Comparison of ENCODE assay signal across 22 cellular contexts in the genomic region with DNA sequence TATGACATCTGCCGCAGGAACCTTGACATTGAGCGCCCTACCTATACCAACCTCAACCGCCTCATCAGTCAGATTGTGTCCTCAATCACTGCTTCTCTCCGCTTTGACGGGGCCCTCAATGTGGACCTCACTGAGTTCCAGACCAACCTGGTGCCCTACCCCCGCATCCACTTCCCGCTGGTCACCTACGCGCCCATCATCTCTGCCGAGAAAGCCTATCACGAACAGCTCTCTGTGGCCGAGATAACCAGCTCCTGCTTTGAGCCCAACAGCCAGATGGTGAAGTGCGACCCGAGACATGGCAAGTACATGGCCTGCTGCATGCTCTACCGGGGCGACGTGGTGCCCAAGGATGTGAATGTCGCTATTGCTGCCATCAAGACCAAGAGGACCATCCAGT. TPM values are rescaled to one million over a fixed set of nuclear protein-coding genes. Genes with fewer than 3 reads are reported as not detected.
DNase-seq lines count a peak whose midpoint lies in the region; ATAC-seq and TF ChIP-seq lines count a peak whose summit lies in the region.
"Had no signal": no experiment of that assay in that cellular context is flagged by ENCODE, and none has a peak within 500 bp of the region (broad histone marks: within the 10 kb centered on the region; RNA-seq: fewer than 3 reads in every experiment).

No MANE protein-coding gene starts in this region.

- WGBS in neuronal stem cell (ENCODE audit: extremely low coverage in 2 of 2, insufficient read length in 2 of 2, insufficient replicate concordance in 1 of 2), 2 donors, result no CpG with 5 or more reads among the region's 18 CpGs

- no peaks in the 10 kb centered on the region for H3K4me1 Mint-ChIP-seq in activated CD4-positive, alpha-beta memory T cell treated with anti-CD3 and anti-CD28 coated beads, Interleukin-2, amount 10 ng/mL, durations not matched to agents 7 days and 5 days
- no peaks in the 10 kb centered on the region for H3K4me1 Mint-ChIP-seq in activated CD4-positive, alpha-beta memory T cell treated with anti-CD3 and anti-CD28 coated beads for 36 hours (ENCODE audit: low read depth)
- H3K4me1 Mint-ChIP-seq in stimulated activated effector memory CD8-positive, alpha-beta T cell treated with anti-CD3 and anti-CD28 coated beads, Interleukin-12 subunit alpha, Interleukin-12 subunit beta, amount 100 ng/mL, for 72 hours, result peaks cover 5% of the 10 kb centered on the region

- H2AFZ ChIP-seq in neuronal stem cell (ENCODE audit: low read length), result no peak overlapping the region
- H2AFZ ChIP-seq: GM23248 had no signal

- no peaks in the 10 kb centered on the region for H3K79me1 ChIP-seq in neuronal stem cell (ENCODE audit: low read depth, low read length)

- H4K91ac ChIP-seq in neuronal stem cell (ENCODE audit: low read depth, low read length, poor library complexity), result no peak overlapping the region

- no peak overlapping the region for H3K4me2 ChIP-seq in neuronal stem cell (ENCODE audit: insufficient read depth, low read length, poor library complexity, severe bottlenecking)
- H3K4me2 ChIP-seq: BLaER1 treated with 17β-estradiol and CSF1 and Interleukin-3, amounts not matched to agents 10 nM and 100 nM had no signal

- H4K8ac ChIP-seq in neuronal stem cell (ENCODE audit: low read depth, low read length), result no peak overlapping the region

- H2BK120ac ChIP-seq in neuronal stem cell (ENCODE audit: low read depth, low read length), result no peak overlapping the region

- CTCF ChIA-PET in activated CD4-positive, alpha-beta memory T cell treated with anti-CD3 and anti-CD28 coated beads, Interleukin-2, amount 10 ng/mL, durations not matched to agents 7 days and 5 days (lab: Charles Lee), result no interaction called here
- CTCF ChIA-PET in activated CD4-positive, alpha-beta memory T cell treated with anti-CD3 and anti-CD28 coated beads for 36 hours (lab: Charles Lee), result no interaction called here

- H3K27ac ChIP-seq in coronary artery, result no peak overlapping the region
- no peak overlapping the region for H3K27ac ChIP-seq in neuronal stem cell (replicated peaks; ENCODE audit: low read length)
- H3K27ac ChIP-seq: 22Rv1; BLaER1 treated with 17β-estradiol and CSF1 and Interleukin-3, amounts not matched to agents 10 nM and 100 nM; GM23248 had no signal

- ATAC-seq in stimulated activated effector memory CD8-positive, alpha-beta T cell treated with anti-CD3 and anti-CD28 coated beads, Interleukin-12 subunit alpha, Interleukin-12 subunit beta, amount 100 ng/mL, for 72 hours, result no peak
- ATAC-seq in GM21825 (IDR thresholded peaks at IDR 0.05; ENCODE audit: unreplicated experiment) (no peak), HG02852 (IDR thresholded peaks at IDR 0.05; ENCODE audit: unreplicated experiment) (no peak), left cardiac atrium (no peak)

- H3K36me3 Mint-ChIP-seq in activated CD4-positive, alpha-beta memory T cell treated with anti-CD3 and anti-CD28 coated beads, Interleukin-2, amount 10 ng/mL, durations not matched to agents 7 days and 5 days (ENCODE audit: low read depth), result peaks cover 4% of the 10 kb centered on the region
- peaks cover 12% of the 10 kb centered on the region for H3K36me3 Mint-ChIP-seq in activated CD4-positive, alpha-beta memory T cell treated with anti-CD3 and anti-CD28 coated beads for 36 hours
- peaks cover 11% of the 10 kb centered on the region for H3K36me3 Mint-ChIP-seq in stimulated activated effector memory CD8-positive, alpha-beta T cell treated with anti-CD3 and anti-CD28 coated beads, Interleukin-12 subunit alpha, Interleukin-12 subunit beta, amount 100 ng/mL, for 72 hours

- no peak for DNase-seq in activated CD4-positive, alpha-beta memory T cell treated with anti-CD3 and anti-CD28 coated beads, Interleukin-2, amount 10 ng/mL, durations not matched to agents 7 days and 5 days
- DNase-seq in activated CD4-positive, alpha-beta memory T cell treated with anti-CD3 and anti-CD28 coated beads for 36 hours, result no peak
- peak; percentile 62 for DNase-seq in coronary artery (ENCODE audit: low spot score)
- DNase-seq in neuronal stem cell (ENCODE audit: low spot score), result no peak
- DNase-seq in stimulated activated effector memory CD8-positive, alpha-beta T cell treated with anti-CD3 and anti-CD28 coated beads, Interleukin-12 subunit alpha, Interleukin-12 subunit beta, amount 100 ng/mL, for 72 hours (ENCODE audit: low spot score in 2 of 2), result no peak
- no peak for DNase-seq in left cardiac atrium
- DNase-seq: BE2C; Calu3; CD4-positive, alpha-beta T cell; COR-L47; DMS53; DMS79 treated with DMSO at 0.1 percent for 48 hours; GF-D8; GM23248; H7; HCEC 1CT had no signal

- POLR2A ChIA-PET in activated CD4-positive, alpha-beta memory T cell treated with anti-CD3 and anti-CD28 coated beads, Interleukin-2, amount 10 ng/mL, durations not matched to agents 7 days and 5 days (lab: Charles Lee), result no interaction called here
- POLR2A ChIA-PET in activated CD4-positive, alpha-beta memory T cell treated with anti-CD3 and anti-CD28 coated beads for 36 hours (lab: Charles Lee), result no interaction called here

- peak overlapping the region; percentile 24 for H3K27ac Mint-ChIP-seq in activated CD4-positive, alpha-beta memory T cell treated with anti-CD3 and anti-CD28 coated beads, Interleukin-2, amount 10 ng/mL, durations not matched to agents 7 days and 5 days
- H3K27ac Mint-ChIP-seq in activated CD4-positive, alpha-beta memory T cell treated with anti-CD3 and anti-CD28 coated beads for 36 hours, result no peak overlapping the region
- peak overlapping the region; percentile 10 for H3K27ac Mint-ChIP-seq in stimulated activated effector memory CD8-positive, alpha-beta T cell treated with anti-CD3 and anti-CD28 coated beads, Interleukin-12 subunit alpha, Interleukin-12 subunit beta, amount 100 ng/mL, for 72 hours
- H3K27ac Mint-ChIP-seq: CD14-positive monocyte; CD4-positive, alpha-beta T cell had no signal

- peak overlapping the region; percentile 38 for H3K23ac ChIP-seq in neuronal stem cell (ENCODE audit: low read depth, low read length, poor library complexity)

- no peak for TF ChIP-seq CTCF in coronary artery (IDR thresholded peaks at IDR 0.05)

- no peak overlapping the region for H2BK12ac ChIP-seq in neuronal stem cell (ENCODE audit: low read length)

- no peak overlapping the region for H3K4me3 Mint-ChIP-seq in activated CD4-positive, alpha-beta memory T cell treated with anti-CD3 and anti-CD28 coated beads, Interleukin-2, amount 10 ng/mL, durations not matched to agents 7 days and 5 days
- H3K4me3 Mint-ChIP-seq in activated CD4-positive, alpha-beta memory T cell treated with anti-CD3 and anti-CD28 coated beads for 36 hours, result no peak overlapping the region
- H3K4me3 Mint-ChIP-seq in stimulated activated effector memory CD8-positive, alpha-beta T cell treated with anti-CD3 and anti-CD28 coated beads, Interleukin-12 subunit alpha, Interleukin-12 subunit beta, amount 100 ng/mL, for 72 hours, result no peak overlapping the region
- H3K4me3 Mint-ChIP-seq: CD4-positive, alpha-beta T cell had no signal

- H3K9ac ChIP-seq in neuronal stem cell (ENCODE audit: low read depth, low read length, poor library complexity), result no peak overlapping the region
- H3K9ac ChIP-seq: BLaER1 treated with 17β-estradiol and CSF1 and Interleukin-3, amounts not matched to agents 10 nM and 100 nM; GM23248 had no signal

- no peaks in the 10 kb centered on the region for H3K27me3 ChIP-seq in neuronal stem cell (ENCODE audit: control insufficient read depth in 3 of 3, insufficient read depth in 3 of 3, low read depth in 1 of 3, low read length in 3 of 3)
- H3K27me3 ChIP-seq: BE2C had no signal

- H2AK5ac ChIP-seq in neuronal stem cell (ENCODE audit: low read depth, low read length), result no peak overlapping the region

- H3K4me3 ChIP-seq in coronary artery (no peak overlapping the region), neuronal stem cell (ENCODE audit: low read length in 2 of 2) (no peak overlapping the region)
- H3K4me3 ChIP-seq: BLaER1 treated with 17β-estradiol and CSF1 and Interleukin-3, amounts not matched to agents 10 nM and 100 nM; GM23248 had no signal

- no peak overlapping the region for H2BK5ac ChIP-seq in neuronal stem cell (ENCODE audit: low read length)

- no peaks in the 10 kb centered on the region for H3K9me3 ChIP-seq in neuronal stem cell (replicated peaks in 1 of 2; ENCODE audit: control insufficient read depth in 2 of 2, insufficient read depth in 1 of 2, low read depth in 1 of 2, low read length in 2 of 2)
- H3K9me3 ChIP-seq: BE2C had no signal

- no peak overlapping the region for H2BK15ac ChIP-seq in neuronal stem cell (ENCODE audit: low read length)

- no peaks in the 10 kb centered on the region for H3K27me3 Mint-ChIP-seq in activated CD4-positive, alpha-beta memory T cell treated with anti-CD3 and anti-CD28 coated beads, Interleukin-2, amount 10 ng/mL, durations not matched to agents 7 days and 5 days
- H3K27me3 Mint-ChIP-seq in activated CD4-positive, alpha-beta memory T cell treated with anti-CD3 and anti-CD28 coated beads for 36 hours, result no peaks in the 10 kb centered on the region
- H3K27me3 Mint-ChIP-seq: CD4-positive, alpha-beta T cell had no signal

- peaks cover 3 to 4% of the 10 kb centered on the region in 2 donors for H3K4me1 ChIP-seq in neuronal stem cell (ENCODE audit: control insufficient read depth in 2 of 2, insufficient read depth in 1 of 2, low read depth in 1 of 2, low read length in 2 of 2)
- H3K4me1 ChIP-seq: BE2C had no signal

- H3K18ac ChIP-seq in neuronal stem cell (ENCODE audit: low read length), result no peak overlapping the region

- no peak overlapping the region for H3K4ac ChIP-seq in neuronal stem cell (ENCODE audit: low read length)

- H3K14ac ChIP-seq in neuronal stem cell (ENCODE audit: low read length), result no peak overlapping the region

- no peaks in the 10 kb centered on the region for H3K9me3 Mint-ChIP-seq in activated CD4-positive, alpha-beta memory T cell treated with anti-CD3 and anti-CD28 coated beads, Interleukin-2, amount 10 ng/mL, durations not matched to agents 7 days and 5 days
- no peaks in the 10 kb centered on the region for H3K9me3 Mint-ChIP-seq in activated CD4-positive, alpha-beta memory T cell treated with anti-CD3 and anti-CD28 coated beads for 36 hours
- no peaks in the 10 kb centered on the region for H3K9me3 Mint-ChIP-seq in stimulated activated effector memory CD8-positive, alpha-beta T cell treated with anti-CD3 and anti-CD28 coated beads, Interleukin-12 subunit alpha, Interleukin-12 subunit beta, amount 100 ng/mL, for 72 hours
- H3K9me3 Mint-ChIP-seq: CD14-positive monocyte; CD4-positive, alpha-beta T cell had no signal

- peaks cover 3 to 7% of the 10 kb centered on the region in 2 donors for H3K36me3 ChIP-seq in neuronal stem cell (replicated peaks in 1 of 2; ENCODE audit: control insufficient read depth in 2 of 2, insufficient read depth in 2 of 2, low read length in 2 of 2)
- H3K36me3 ChIP-seq: BE2C had no signal

- intact Hi-C loops in activated CD4-positive, alpha-beta memory T cell treated with anti-CD3 and anti-CD28 coated beads for 36 hours (cut with micrococcal nuclease), result no loop called here
- intact Hi-C loops in left cardiac atrium (cut with DNase I), result no loop called here

RNA-seq across cellular contexts. Expression of a gene that starts 16.0 kb away (rescaled TPM):
- total RNA-seq in activated CD4-positive, alpha-beta memory T cell treated with anti-CD3 and anti-CD28 coated beads, Interleukin-2, amount 10 ng/mL, durations not matched to agents 7 days and 5 days, result 1 to 10 TPM in 1 of 2 experiments, under 1 TPM in 1; 0.88 to 1.4 TPM
- 1 to 10 TPM; 3.3 to 4.3 TPM for total RNA-seq in activated CD4-positive, alpha-beta memory T cell treated with anti-CD3 and anti-CD28 coated beads for 36 hours
- 1.3 TPM for polyA plus RNA-seq in neuronal stem cell (2013, experiment 1 of 2)
- polyA plus RNA-seq in neuronal stem cell (2013, experiment 2 of 2), result 1.2 TPM
- 100 to 1,000 TPM in 1 of 2 donors, 10 to 100 TPM in 1; 98.8 to 200 TPM for total RNA-seq in left cardiac atrium
- total RNA-seq: G401 had no signal
- polyA plus RNA-seq: GM23248 had no signal

RNA-seq across cellular contexts. Expression of a gene that starts 23.4 kb away (rescaled TPM):
- total RNA-seq in activated CD4-positive, alpha-beta memory T cell treated with anti-CD3 and anti-CD28 coated beads, Interleukin-2, amount 10 ng/mL, durations not matched to agents 7 days and 5 days, result 10 to 100 TPM; 74.6 to 75.1 TPM
- 10 to 100 TPM; 13.5 to 13.6 TPM for total RNA-seq in activated CD4-positive, alpha-beta memory T cell treated with anti-CD3 and anti-CD28 coated beads for 36 hours
- 0.66 TPM for polyA plus RNA-seq in neuronal stem cell (2013, experiment 1 of 2)
- polyA plus RNA-seq in neuronal stem cell (2013, experiment 2 of 2), result 0.61 TPM
- total RNA-seq in left cardiac atrium, result 1 to 10 TPM; 3.3 to 5.1 TPM

RNA-seq across cellular contexts. Expression of a gene that starts 48.8 kb away (rescaled TPM):
- 10 to 100 TPM; 35.5 to 35.9 TPM for total RNA-seq in activated CD4-positive, alpha-beta memory T cell treated with anti-CD3 and anti-CD28 coated beads, Interleukin-2, amount 10 ng/mL, durations not matched to agents 7 days and 5 days
- 10 to 100 TPM; 56.3 to 56.8 TPM for total RNA-seq in activated CD4-positive, alpha-beta memory T cell treated with anti-CD3 and anti-CD28 coated beads for 36 hours
- polyA plus RNA-seq in neuronal stem cell (2013, experiment 1 of 2), result 19.9 TPM
- 21.0 TPM for polyA plus RNA-seq in neuronal stem cell (2013, experiment 2 of 2)
- total RNA-seq in left cardiac atrium, result 10 to 100 TPM; 21.6 to 22.5 TPM

Comparison
In these comparisons a context has a peak if more than half of its experiments do, and no peak if none do; other contexts are left out.
1. RNA of a gene that starts 23.4 kb away (total RNA-seq): 74.6 to 75.1 TPM in activated CD4-positive, alpha-beta memory T cell treated with anti-CD3 and anti-CD28 coated beads, Interleukin-2, amount 10 ng/mL, durations not matched to agents 7 days and 5 days; 13.5 to 13.6 TPM in activated CD4-positive, alpha-beta memory T cell treated with anti-CD3 and anti-CD28 coated beads for 36 hours and 3.3 to 5.1 TPM in left cardiac atrium; every median in the first group is over 4 times any median in the second.
2. RNA of a gene that starts 16.0 kb away (total RNA-seq): 98.8 to 200 TPM in left cardiac atrium; 3.3 to 4.3 TPM in activated CD4-positive, alpha-beta memory T cell treated with anti-CD3 and anti-CD28 coated beads for 36 hours and 0.88 to 1.4 TPM in activated CD4-positive, alpha-beta memory T cell treated with anti-CD3 and anti-CD28 coated beads, Interleukin-2, amount 10 ng/mL, durations not matched to agents 7 days and 5 days; every median in the first group is over 10 times any median in the second.